Comparison of ENCODE assay signal across 14 cellular contexts in the genomic region with DNA sequence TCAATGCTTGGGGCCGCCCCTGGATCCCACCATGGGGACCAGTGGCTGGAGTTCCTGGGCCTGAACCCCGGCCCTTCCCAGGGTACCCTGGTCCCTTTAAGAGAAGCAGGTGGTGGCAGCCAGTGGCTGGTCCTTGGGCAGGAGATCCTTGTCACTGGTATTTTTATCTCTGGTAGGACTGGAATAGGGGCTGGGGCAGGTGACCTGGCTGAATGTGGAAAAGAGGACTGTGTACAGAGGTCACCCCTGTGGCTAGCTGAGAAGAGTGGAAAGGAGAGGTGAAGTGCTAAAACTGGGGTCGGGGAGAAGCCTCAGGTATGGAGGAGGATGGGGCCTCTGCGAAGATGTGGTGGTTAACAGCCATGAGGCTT. TPM values are rescaled to one million over a fixed set of nuclear protein-coding genes. Genes with fewer than 3 reads are reported as not detected.
DNase-seq lines count a peak whose midpoint lies in the region; ATAC-seq and TF ChIP-seq lines count a peak whose summit lies in the region.
"Had no signal": no experiment of that assay in that cellular context is flagged by ENCODE, and none has a peak within 500 bp of the region (broad histone marks: within the 10 kb centered on the region; RNA-seq: fewer than 3 reads in every experiment).

No MANE protein-coding gene starts in this region.

- no peak overlapping the region for H2AFZ ChIP-seq in trophoblast cell (ENCODE audit: insufficient read depth, low read length, poor library complexity)
- H2AFZ ChIP-seq: GM23248 had no signal

- H2AK5ac ChIP-seq in trophoblast cell (ENCODE audit: low read length): peak overlapping the region; percentile 32

- no CpG with 5 or more reads among the region's 4 CpGs for WGBS in trophoblast cell (ENCODE audit: extremely low coverage, insufficient coverage, insufficient read length)

- H3K9me3 ChIP-seq in left ventricle myocardium inferior (replicated peaks) (no peaks in the 10 kb centered on the region), trophoblast cell (ENCODE audit: insufficient read depth, low read depth, low read length) (no peaks in the 10 kb centered on the region)
- H3K9me3 ChIP-seq: HAP-1 had no signal

- peaks cover 3% of the 10 kb centered on the region for H3K79me1 ChIP-seq in trophoblast cell (ENCODE audit: low read length)

- peaks cover 27% of the 10 kb centered on the region for H3K36me3 ChIP-seq in left ventricle myocardium inferior
- peaks cover 0 to 3% of the 10 kb centered on the region in 2 experiments for H3K36me3 ChIP-seq in trophoblast cell (ENCODE audit: control insufficient read depth in 1 of 2, insufficient read depth in 2 of 2, low read length in 2 of 2)
- H3K36me3 ChIP-seq: HAP-1 had no signal

- H3K9ac ChIP-seq in trophoblast cell (ENCODE audit: low read length): no peak overlapping the region
- H3K9ac ChIP-seq: GM23248 had no signal

- H3K27me3 ChIP-seq in left ventricle myocardium inferior (ENCODE audit: low read depth): no peaks in the 10 kb centered on the region
- no peaks in the 10 kb centered on the region for H3K27me3 ChIP-seq in trophoblast cell (ENCODE audit: insufficient read depth, low read length)

- H3K79me2 ChIP-seq in trophoblast cell (ENCODE audit: control insufficient read depth, insufficient read depth, low read length, poor library complexity): no peaks in the 10 kb centered on the region

- no peak overlapping the region for H3K4me2 ChIP-seq in trophoblast cell (ENCODE audit: low read length)

- TF ChIP-seq CTCF in left ventricle myocardium inferior (IDR thresholded peaks at IDR 0.05; ENCODE audit: borderline replicate concordance): no peak

- DNase-seq in left ventricle myocardium inferior: no peak
- no peak for DNase-seq in cardiac septum (ENCODE audit: low spot score)
- DNase-seq in left lobe of liver (ENCODE audit: low spot score): no peak
- DNase-seq in trophoblast cell: peak; percentile 38 to 61
- DNase-seq in NCI-H526 (lab: John Stamatoyannopoulos, UW): no peak
- DNase-seq in LoVo (ENCODE audit: low spot score): no peak
- DNase-seq: C1 segment of cervical spinal cord; CD8-positive, alpha-beta T cell; KG1 had no signal

- peak overlapping the region; percentile 15 for H2BK5ac ChIP-seq in trophoblast cell (ENCODE audit: low read depth, low read length, poor library complexity)

- H2BK120ac ChIP-seq in trophoblast cell (ENCODE audit: insufficient read depth, low read length, poor library complexity): peak overlapping the region; percentile 78

- H4K8ac ChIP-seq in trophoblast cell (ENCODE audit: low read depth, low read length): peak overlapping the region; percentile 56

- H4K91ac ChIP-seq in trophoblast cell (ENCODE audit: low read depth, low read length): peak overlapping the region; percentile 84

- H3K14ac ChIP-seq in trophoblast cell (ENCODE audit: low read length): no peak overlapping the region

- H3K4me3 ChIP-seq in left ventricle myocardium inferior (no peak overlapping the region), trophoblast cell (ENCODE audit: low read depth, low read length) (no peak overlapping the region)
- H3K4me3 ChIP-seq: GM23248, HAP-1, SK-N-MC had no signal

- no peak overlapping the region for H3K23ac ChIP-seq in trophoblast cell (ENCODE audit: low read length)

- H3K4ac ChIP-seq in trophoblast cell (ENCODE audit: low read depth, low read length): no peak overlapping the region

- H3K27ac ChIP-seq in left ventricle myocardium inferior (replicated peaks): peak overlapping the region; percentile 6
- H3K27ac ChIP-seq in trophoblast cell (ENCODE audit: low read depth, low read length): no peak overlapping the region
- H3K27ac ChIP-seq: GM23248, HL-60, SK-N-MC had no signal

- peak overlapping the region; percentile 41 for H3K18ac ChIP-seq in trophoblast cell (ENCODE audit: low read length)

- peaks cover 16% of the 10 kb centered on the region for H3K4me1 ChIP-seq in left ventricle myocardium inferior
- peaks cover 7% of the 10 kb centered on the region in 2 experiments for H3K4me1 ChIP-seq in trophoblast cell (ENCODE audit: control insufficient read depth in 1 of 2, insufficient read depth in 2 of 2, low read length in 2 of 2)
- H3K4me1 ChIP-seq: HAP-1 had no signal

- peak; percentile 5 for ATAC-seq in left lobe of liver
- ATAC-seq in GM19035 (IDR thresholded peaks at IDR 0.05; ENCODE audit: unreplicated experiment): no peak
- ATAC-seq: CD8-positive, alpha-beta T cell had no signal

- intact Hi-C loops in left ventricle myocardium inferior (cut with micrococcal nuclease) (no loop called here), cardiac septum (cut with DNase I) (no loop called here)

- H4K12ac ChIP-seq in trophoblast cell (ENCODE audit: low read depth, low read length): no peak overlapping the region

- peak overlapping the region; percentile 42 for H2BK12ac ChIP-seq in trophoblast cell (ENCODE audit: low read length)

RNA-seq across cellular contexts. Expression of a gene that starts 7.0 kb away (rescaled TPM):
- 85.3 TPM for total RNA-seq in left ventricle myocardium inferior
- 68.1 TPM for total RNA-seq in cardiac septum
- 105 TPM for total RNA-seq in left lobe of liver
- polyA plus RNA-seq in trophoblast cell (2013): 13.3 and 13.9 TPM in 2 replicates

RNA-seq across cellular contexts. Expression of a gene that starts 7.6 kb away (rescaled TPM):
- total RNA-seq in left ventricle myocardium inferior (162 TPM), cardiac septum (204 TPM), left lobe of liver (62.3 TPM)
- polyA plus RNA-seq in trophoblast cell (2013): 62.5 and 63.2 TPM in 2 replicates

RNA-seq across cellular contexts. Expression of a gene that starts 22.7 kb away (rescaled TPM):
- total RNA-seq in left ventricle myocardium inferior: 9.4 TPM
- 4.8 TPM for total RNA-seq in cardiac septum
- total RNA-seq in left lobe of liver: 21.7 TPM
- polyA plus RNA-seq in trophoblast cell (2013): 25.6 and 29.1 TPM in 2 replicates

Comparison
In these comparisons a context has a peak if more than half of its experiments do, and no peak if none do; other contexts are left out.
1. DNase-seq: peak in trophoblast cell (2 of 2); none in left ventricle myocardium inferior (single experiment), cardiac septum (single experiment), left lobe of liver (single experiment), NCI-H526 (0 of 2) and LoVo (single experiment).